In the genomic region with DNA sequence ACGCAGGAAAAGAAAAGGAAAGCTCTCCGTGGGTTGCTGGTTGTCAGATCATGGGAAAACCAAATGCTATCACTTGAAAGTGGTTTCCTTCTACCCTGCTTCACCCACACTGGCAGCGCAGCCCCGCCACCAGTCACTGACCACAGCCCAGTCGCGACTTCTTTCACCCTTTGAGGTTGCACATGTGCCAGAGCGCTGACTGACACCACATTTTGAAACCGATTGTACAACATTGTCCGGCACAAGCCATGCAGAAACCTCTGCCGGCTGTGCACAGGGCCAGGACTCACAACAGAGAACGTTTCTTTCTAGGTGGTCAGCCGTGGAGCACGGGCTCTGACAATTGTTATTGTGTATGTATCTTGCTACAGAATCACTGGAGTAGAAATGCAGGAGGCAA, we compare ENCODE assay signal across 24 cellular contexts.
DNase-seq lines count a peak whose midpoint lies in the region; ATAC-seq, FAIRE-seq and TF ChIP-seq lines count a peak whose summit lies in the region.
"Had no signal": no experiment of that assay in that cellular context is flagged by ENCODE, and none has a peak within 500 bp of the region (broad histone marks: within the 10 kb centered on the region; RNA-seq: fewer than 3 reads in every experiment).

No MANE protein-coding gene starts in this region.

- no peaks in the 10 kb centered on the region for H3K36me3 ChIP-seq in osteoblast (ENCODE audit: insufficient read depth, low read length)
- no peaks in the 10 kb centered on the region for H3K36me3 ChIP-seq in CD8-positive, alpha-beta T cell (ENCODE audit: insufficient read depth, low read length)
- H3K36me3 ChIP-seq: BE2C had no signal

- no peak overlapping the region for H3K4me2 ChIP-seq in osteoblast (ENCODE audit: insufficient read depth, low read length)

- no peak overlapping the region for H3K27ac ChIP-seq in osteoblast (ENCODE audit: low read depth, low read length)
- no peak overlapping the region for H3K27ac ChIP-seq in CD8-positive, alpha-beta T cell (ENCODE audit: low read depth, low read length)
- H3K27ac ChIP-seq: RWPE1, SK-N-MC had no signal

- no peak for FAIRE-seq in frontal cortex (lab: Jason Lieb, UNC)
- FAIRE-seq: A204.1, GM12891, K562 had no signal

- POLR2A ChIA-PET in CD8-positive, alpha-beta T cell (lab: Charles Lee) = no interaction called here

- no peak overlapping the region for H3K4me3 ChIP-seq in osteoblast (ENCODE audit: insufficient read depth, low read length)
- H3K4me3 ChIP-seq in CD8-positive, alpha-beta T cell (ENCODE audit: low read depth, low read length) = no peak overlapping the region
- H3K4me3 ChIP-seq: K562, SK-N-MC had no signal

- no peaks in the 10 kb centered on the region for H3K4me1 ChIP-seq in osteoblast (ENCODE audit: insufficient read depth, low read length)
- no peaks in the 10 kb centered on the region for H3K4me1 ChIP-seq in CD8-positive, alpha-beta T cell (ENCODE audit: insufficient read depth, low read length)
- H3K4me1 ChIP-seq: BE2C had no signal

- no peak overlapping the region for H2AFZ ChIP-seq in osteoblast (ENCODE audit: low read length)

- H4K20me1 ChIP-seq in osteoblast (ENCODE audit: insufficient read depth, low read length) = no peaks in the 10 kb centered on the region

- CTCF ChIA-PET in CD8-positive, alpha-beta T cell (lab: Charles Lee) = no interaction called here

- H3K79me2 ChIP-seq in osteoblast (ENCODE audit: insufficient read depth, low read length) = no peaks in the 10 kb centered on the region

- H3K4me1 Mint-ChIP-seq in brain (peaks cover 90% of the 10 kb centered on the region), osteocyte (ENCODE audit: unreplicated experiment) (peaks cover 15% of the 10 kb centered on the region)
- no peaks in the 10 kb centered on the region for H3K4me1 Mint-ChIP-seq in CD8-positive, alpha-beta T cell (ENCODE audit: low read depth)

- TF ChIP-seq EP300 in Ishikawa (IDR thresholded peaks at IDR 0.05; ENCODE audit: borderline replicate concordance) = no peak

- H3K27ac Mint-ChIP-seq in brain (peak overlapping the region; percentile 30 to 98 (median 90)), osteocyte (ENCODE audit: unreplicated experiment) (no peak overlapping the region)
- H3K27ac Mint-ChIP-seq in CD8-positive, alpha-beta T cell = no peak overlapping the region

- peaks cover 0 to 2% (median 0%) of the 10 kb centered on the region in 5 experiments for H3K9me3 Mint-ChIP-seq in brain
- no peaks in the 10 kb centered on the region for H3K9me3 Mint-ChIP-seq in osteocyte (ENCODE audit: unreplicated experiment)
- no peaks in the 10 kb centered on the region for H3K9me3 Mint-ChIP-seq in CD8-positive, alpha-beta T cell

- intact Hi-C loops in CD8-positive, alpha-beta T cell (cut with DNase I, micrococcal nuclease) = no loop called here

- H3K27me3 ChIP-seq in osteoblast (ENCODE audit: insufficient read depth, low read length) = no peaks in the 10 kb centered on the region
- H3K27me3 ChIP-seq in CD8-positive, alpha-beta T cell (ENCODE audit: insufficient read depth, low read length) = no peaks in the 10 kb centered on the region
- H3K27me3 ChIP-seq: BE2C had no signal

- H3K36me3 Mint-ChIP-seq in brain (no peaks in the 10 kb centered on the region), osteocyte (ENCODE audit: unreplicated experiment) (no peaks in the 10 kb centered on the region)
- no peaks in the 10 kb centered on the region for H3K36me3 Mint-ChIP-seq in CD8-positive, alpha-beta T cell

- DNase-seq in kidney tubule cell (ENCODE audit: low spot score) (peak; percentile 20), osteocyte (ENCODE audit: extremely low spot score, unreplicated experiment) (no peak), osteoblast (ENCODE audit: insufficient read length, low spot score, missing footprints) (no peak), frontal cortex (ENCODE audit: low spot score in 2 of 2) (no peak)
- DNase-seq in CD8-positive, alpha-beta T cell = no peak
- DNase-seq: BE2C; COR-L47; DMS 273 treated with DMSO at 0.1 percent for 48 hours; DND-41; NCI-H1092; NCI-H1436; NCI-H2029; NCI-H2227 treated with DMSO at 0.1 percent for 48 hours; NCI-H510A; NK-92 treated with Interleukin-12 subunit alpha and Interleukin-12 subunit beta, amount 100 ng/mL, for 24 hours; SHP77 treated with DMSO at 0.1 percent for 48 hours had no signal

- ATAC-seq in HG03460 (IDR thresholded peaks at IDR 0.05; ENCODE audit: unreplicated experiment) = no peak
- ATAC-seq in CD8-positive, alpha-beta T cell = no peak
- ATAC-seq: K562 had no signal

- peaks cover 2% of the 10 kb centered on the region for H3K9me3 ChIP-seq in osteoblast (ENCODE audit: low read depth, low read length)
- H3K9me3 ChIP-seq in CD8-positive, alpha-beta T cell (ENCODE audit: low read length) = no peaks in the 10 kb centered on the region
- H3K9me3 ChIP-seq: BE2C had no signal

- TF ChIP-seq RAD21 in Ishikawa (IDR thresholded peaks at IDR 0.05; ENCODE audit: low read depth) = no peak

- TF ChIP-seq CTCF in brain (conservative IDR thresholded peaks at IDR 0.05) (no peak), osteocyte (IDR thresholded peaks at IDR 0.05) (no peak), osteoblast (IDR thresholded peaks at IDR 0.05; ENCODE audit: extremely low read depth, low read depth, low read length) (no peak)
- TF ChIP-seq CTCF in CD8-positive, alpha-beta T cell (IDR thresholded peaks at IDR 0.05) = no peak

- H3K4me3 Mint-ChIP-seq in brain (peak overlapping the region; percentile 40 to 85 (median 78)), osteocyte (ENCODE audit: unreplicated experiment) (peak overlapping the region; percentile 67)
- no peak overlapping the region for H3K4me3 Mint-ChIP-seq in CD8-positive, alpha-beta T cell

- H3K27me3 Mint-ChIP-seq in brain (peaks cover 5% of the 10 kb centered on the region), osteocyte (ENCODE audit: unreplicated experiment) (peaks cover 33% of the 10 kb centered on the region)
- no peaks in the 10 kb centered on the region for H3K27me3 Mint-ChIP-seq in CD8-positive, alpha-beta T cell (ENCODE audit: low read depth)

TF ChIP-seq in Ishikawa, 13 proteins besides CTCF, POLR2A, EP300 and RAD21:
- TF ChIP-seq, protein P1, sequence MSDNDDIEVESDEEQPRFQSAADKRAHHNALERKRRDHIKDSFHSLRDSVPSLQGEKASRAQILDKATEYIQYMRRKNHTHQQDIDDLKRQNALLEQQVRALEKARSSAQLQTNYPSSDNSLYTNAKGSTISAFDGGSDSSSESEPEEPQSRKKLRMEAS (IDR thresholded peaks at IDR 0.05) = peak; percentile 47; the same call in 1 of the 2 replicates
- TF ChIP-seq CEBPB (IDR thresholded peaks at IDR 0.05) (0 out of 2 replicates have a peak, but pooled peaks have one; percentile 10), TEAD4 (IDR thresholded peaks at IDR 0.05) (no peak), NFIC (IDR thresholded peaks at IDR 0.05) (peak; percentile 30; the same call in 1 of the 2 replicates), TCF12 (IDR thresholded peaks at IDR 0.05; ENCODE audit: low read depth) (0 out of 2 replicates have a peak, but pooled peaks have one; percentile 27), YY1 (IDR thresholded peaks at IDR 0.05; ENCODE audit: low read depth) (no peak), REST (IDR thresholded peaks at IDR 0.05; ENCODE audit: low read depth) (no peak), FOXM1 (IDR thresholded peaks at IDR 0.05; ENCODE audit: borderline replicate concordance, low read depth) (no peak)

Comparison
In these comparisons a context has a peak if more than half of its experiments do, and no peak if none do; other contexts are left out.
1. H3K27ac Mint-ChIP-seq: peak in brain (5 of 5); none in osteocyte (single experiment) and CD8-positive, alpha-beta T cell (single experiment).